ENCODE assay signal across 1 cellular context in the genomic region with DNA sequence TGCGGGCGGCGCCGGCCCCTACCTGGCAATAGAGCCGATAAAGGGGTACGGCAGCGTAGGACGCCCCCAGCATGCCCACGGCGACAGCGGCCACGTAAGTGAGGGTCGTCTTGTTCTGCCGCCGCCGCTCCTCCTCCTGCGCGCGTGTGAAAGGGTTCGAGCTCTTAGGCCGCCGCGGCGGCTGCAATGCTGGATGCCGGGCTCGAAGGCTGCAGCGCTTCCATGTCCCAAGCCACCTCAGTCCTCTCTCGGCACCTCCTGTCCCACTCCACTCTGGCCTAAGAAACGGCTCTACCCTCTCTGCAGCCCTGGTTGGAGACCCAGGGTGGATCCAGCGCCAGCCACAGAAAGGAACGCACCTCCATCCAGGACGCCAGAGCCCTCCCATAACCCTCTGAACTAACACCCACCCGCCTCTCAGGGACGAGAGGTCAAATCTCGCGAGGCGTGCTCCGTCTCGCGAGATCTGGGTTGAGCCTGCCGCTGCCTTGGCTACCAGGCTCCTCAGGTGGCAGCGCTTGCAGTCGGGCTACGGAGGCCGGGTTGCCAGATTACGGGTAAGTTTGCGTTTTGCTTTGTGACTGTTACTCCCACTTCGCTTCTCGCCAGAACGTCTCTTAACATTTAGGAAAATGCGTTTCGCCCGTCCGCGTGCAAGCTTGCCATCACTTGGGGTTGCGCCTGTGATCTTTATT.
TF ChIP-seq lines count a peak whose summit lies in the region.

A gene with protein sequence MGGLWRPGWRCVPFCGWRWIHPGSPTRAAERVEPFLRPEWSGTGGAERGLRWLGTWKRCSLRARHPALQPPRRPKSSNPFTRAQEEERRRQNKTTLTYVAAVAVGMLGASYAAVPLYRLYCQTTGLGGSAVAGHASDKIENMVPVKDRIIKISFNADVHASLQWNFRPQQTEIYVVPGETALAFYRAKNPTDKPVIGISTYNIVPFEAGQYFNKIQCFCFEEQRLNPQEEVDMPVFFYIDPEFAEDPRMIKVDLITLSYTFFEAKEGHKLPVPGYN (minus strand): TSS at position 396 of the 695 bp plus-strand sequence. CDS start 8 bp downstream, at position 388.
A gene with protein sequence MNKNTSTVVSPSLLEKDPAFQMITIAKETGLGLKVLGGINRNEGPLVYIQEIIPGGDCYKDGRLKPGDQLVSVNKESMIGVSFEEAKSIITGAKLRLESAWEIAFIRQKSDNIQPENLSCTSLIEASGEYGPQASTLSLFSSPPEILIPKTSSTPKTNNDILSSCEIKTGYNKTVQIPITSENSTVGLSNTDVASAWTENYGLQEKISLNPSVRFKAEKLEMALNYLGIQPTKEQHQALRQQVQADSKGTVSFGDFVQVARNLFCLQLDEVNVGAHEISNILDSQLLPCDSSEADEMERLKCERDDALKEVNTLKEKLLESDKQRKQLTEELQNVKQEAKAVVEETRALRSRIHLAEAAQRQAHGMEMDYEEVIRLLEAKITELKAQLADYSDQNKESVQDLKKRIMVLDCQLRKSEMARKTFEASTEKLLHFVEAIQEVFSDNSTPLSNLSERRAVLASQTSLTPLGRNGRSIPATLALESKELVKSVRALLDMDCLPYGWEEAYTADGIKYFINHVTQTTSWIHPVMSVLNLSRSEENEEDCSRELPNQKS (plus strand): TSS at position 507 of the 695 bp plus-strand sequence. CDS start 17,455 bp downstream, outside the sequence.

TF ChIP-seq in GM12878, 131 proteins besides CTCF, POLR2A, EP300 and RAD21 (continued from another document):
- no peak for TF ChIP-seq CBX3 (IDR thresholded peaks at IDR 0.05; ENCODE audit: borderline replicate concordance, low read depth)
- no peak for TF ChIP-seq CBX5 (IDR thresholded peaks at IDR 0.05; ENCODE audit: low read depth)
- no peak for TF ChIP-seq SMAD1 (IDR thresholded peaks at IDR 0.05; ENCODE audit: low read depth, partially characterized antibody)
- TF ChIP-seq, protein P1, sequence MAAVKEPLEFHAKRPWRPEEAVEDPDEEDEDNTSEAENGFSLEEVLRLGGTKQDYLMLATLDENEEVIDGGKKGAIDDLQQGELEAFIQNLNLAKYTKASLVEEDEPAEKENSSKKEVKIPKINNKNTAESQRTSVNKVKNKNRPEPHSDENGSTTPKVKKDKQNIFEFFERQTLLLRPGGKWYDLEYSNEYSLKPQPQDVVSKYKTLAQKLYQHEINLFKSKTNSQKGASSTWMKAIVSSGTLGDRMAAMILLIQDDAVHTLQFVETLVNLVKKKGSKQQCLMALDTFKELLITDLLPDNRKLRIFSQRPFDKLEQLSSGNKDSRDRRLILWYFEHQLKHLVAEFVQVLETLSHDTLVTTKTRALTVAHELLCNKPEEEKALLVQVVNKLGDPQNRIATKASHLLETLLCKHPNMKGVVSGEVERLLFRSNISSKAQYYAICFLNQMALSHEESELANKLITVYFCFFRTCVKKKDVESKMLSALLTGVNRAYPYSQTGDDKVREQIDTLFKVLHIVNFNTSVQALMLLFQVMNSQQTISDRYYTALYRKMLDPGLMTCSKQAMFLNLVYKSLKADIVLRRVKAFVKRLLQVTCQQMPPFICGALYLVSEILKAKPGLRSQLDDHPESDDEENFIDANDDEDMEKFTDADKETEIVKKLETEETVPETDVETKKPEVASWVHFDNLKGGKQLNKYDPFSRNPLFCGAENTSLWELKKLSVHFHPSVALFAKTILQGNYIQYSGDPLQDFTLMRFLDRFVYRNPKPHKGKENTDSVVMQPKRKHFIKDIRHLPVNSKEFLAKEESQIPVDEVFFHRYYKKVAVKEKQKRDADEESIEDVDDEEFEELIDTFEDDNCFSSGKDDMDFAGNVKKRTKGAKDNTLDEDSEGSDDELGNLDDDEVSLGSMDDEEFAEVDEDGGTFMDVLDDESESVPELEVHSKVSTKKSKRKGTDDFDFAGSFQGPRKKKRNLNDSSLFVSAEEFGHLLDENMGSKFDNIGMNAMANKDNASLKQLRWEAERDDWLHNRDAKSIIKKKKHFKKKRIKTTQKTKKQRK (IDR thresholded peaks at IDR 0.05; ENCODE audit: low read depth, low read length), result no peak
- TF ChIP-seq, protein P2, sequence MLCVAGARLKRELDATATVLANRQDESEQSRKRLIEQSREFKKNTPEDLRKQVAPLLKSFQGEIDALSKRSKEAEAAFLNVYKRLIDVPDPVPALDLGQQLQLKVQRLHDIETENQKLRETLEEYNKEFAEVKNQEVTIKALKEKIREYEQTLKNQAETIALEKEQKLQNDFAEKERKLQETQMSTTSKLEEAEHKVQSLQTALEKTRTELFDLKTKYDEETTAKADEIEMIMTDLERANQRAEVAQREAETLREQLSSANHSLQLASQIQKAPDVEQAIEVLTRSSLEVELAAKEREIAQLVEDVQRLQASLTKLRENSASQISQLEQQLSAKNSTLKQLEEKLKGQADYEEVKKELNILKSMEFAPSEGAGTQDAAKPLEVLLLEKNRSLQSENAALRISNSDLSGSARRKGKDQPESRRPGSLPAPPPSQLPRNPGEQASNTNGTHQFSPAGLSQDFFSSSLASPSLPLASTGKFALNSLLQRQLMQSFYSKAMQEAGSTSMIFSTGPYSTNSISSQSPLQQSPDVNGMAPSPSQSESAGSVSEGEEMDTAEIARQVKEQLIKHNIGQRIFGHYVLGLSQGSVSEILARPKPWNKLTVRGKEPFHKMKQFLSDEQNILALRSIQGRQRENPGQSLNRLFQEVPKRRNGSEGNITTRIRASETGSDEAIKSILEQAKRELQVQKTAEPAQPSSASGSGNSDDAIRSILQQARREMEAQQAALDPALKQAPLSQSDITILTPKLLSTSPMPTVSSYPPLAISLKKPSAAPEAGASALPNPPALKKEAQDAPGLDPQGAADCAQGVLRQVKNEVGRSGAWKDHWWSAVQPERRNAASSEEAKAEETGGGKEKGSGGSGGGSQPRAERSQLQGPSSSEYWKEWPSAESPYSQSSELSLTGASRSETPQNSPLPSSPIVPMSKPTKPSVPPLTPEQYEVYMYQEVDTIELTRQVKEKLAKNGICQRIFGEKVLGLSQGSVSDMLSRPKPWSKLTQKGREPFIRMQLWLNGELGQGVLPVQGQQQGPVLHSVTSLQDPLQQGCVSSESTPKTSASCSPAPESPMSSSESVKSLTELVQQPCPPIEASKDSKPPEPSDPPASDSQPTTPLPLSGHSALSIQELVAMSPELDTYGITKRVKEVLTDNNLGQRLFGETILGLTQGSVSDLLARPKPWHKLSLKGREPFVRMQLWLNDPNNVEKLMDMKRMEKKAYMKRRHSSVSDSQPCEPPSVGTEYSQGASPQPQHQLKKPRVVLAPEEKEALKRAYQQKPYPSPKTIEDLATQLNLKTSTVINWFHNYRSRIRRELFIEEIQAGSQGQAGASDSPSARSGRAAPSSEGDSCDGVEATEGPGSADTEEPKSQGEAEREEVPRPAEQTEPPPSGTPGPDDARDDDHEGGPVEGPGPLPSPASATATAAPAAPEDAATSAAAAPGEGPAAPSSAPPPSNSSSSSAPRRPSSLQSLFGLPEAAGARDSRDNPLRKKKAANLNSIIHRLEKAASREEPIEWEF (IDR thresholded peaks at IDR 0.05; ENCODE audit: insufficient replicate concordance, low read depth, low read length), result peak; percentile 33
- no peak for TF ChIP-seq TBL1XR1 (IDR thresholded peaks at IDR 0.05; ENCODE audit: low read depth, low read length)
- TF ChIP-seq ETV6 (conservative IDR thresholded peaks at IDR 0.05 in 1 of 2, IDR thresholded peaks at IDR 0.05 in 1 of 2; ENCODE audit: borderline replicate concordance in 1 of 2, low read depth in 1 of 2), result no peak
- no peak for TF ChIP-seq EZH2 (IDR thresholded peaks at IDR 0.05; ENCODE audit: borderline replicate concordance, control insufficient read depth, low read depth, low read length)
- no peak for TF ChIP-seq NFYA (IDR thresholded peaks at IDR 0.05; ENCODE audit: borderline replicate concordance, low read depth, low read length)
- 0 out of 4 replicates have a peak, but pooled peaks of 1 of the 2 experiments have one; percentile 7 for TF ChIP-seq IKZF2 (IDR thresholded peaks at IDR 0.05)
- TF ChIP-seq, protein P3, sequence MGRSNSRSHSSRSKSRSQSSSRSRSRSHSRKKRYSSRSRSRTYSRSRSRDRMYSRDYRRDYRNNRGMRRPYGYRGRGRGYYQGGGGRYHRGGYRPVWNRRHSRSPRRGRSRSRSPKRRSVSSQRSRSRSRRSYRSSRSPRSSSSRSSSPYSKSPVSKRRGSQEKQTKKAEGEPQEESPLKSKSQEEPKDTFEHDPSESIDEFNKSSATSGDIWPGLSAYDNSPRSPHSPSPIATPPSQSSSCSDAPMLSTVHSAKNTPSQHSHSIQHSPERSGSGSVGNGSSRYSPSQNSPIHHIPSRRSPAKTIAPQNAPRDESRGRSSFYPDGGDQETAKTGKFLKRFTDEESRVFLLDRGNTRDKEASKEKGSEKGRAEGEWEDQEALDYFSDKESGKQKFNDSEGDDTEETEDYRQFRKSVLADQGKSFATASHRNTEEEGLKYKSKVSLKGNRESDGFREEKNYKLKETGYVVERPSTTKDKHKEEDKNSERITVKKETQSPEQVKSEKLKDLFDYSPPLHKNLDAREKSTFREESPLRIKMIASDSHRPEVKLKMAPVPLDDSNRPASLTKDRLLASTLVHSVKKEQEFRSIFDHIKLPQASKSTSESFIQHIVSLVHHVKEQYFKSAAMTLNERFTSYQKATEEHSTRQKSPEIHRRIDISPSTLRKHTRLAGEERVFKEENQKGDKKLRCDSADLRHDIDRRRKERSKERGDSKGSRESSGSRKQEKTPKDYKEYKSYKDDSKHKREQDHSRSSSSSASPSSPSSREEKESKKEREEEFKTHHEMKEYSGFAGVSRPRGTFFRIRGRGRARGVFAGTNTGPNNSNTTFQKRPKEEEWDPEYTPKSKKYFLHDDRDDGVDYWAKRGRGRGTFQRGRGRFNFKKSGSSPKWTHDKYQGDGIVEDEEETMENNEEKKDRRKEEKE (IDR thresholded peaks at IDR 0.05), result no peak
- no peak for TF ChIP-seq MTA2 (IDR thresholded peaks at IDR 0.05; ENCODE audit: low read depth)
- TF ChIP-seq IKZF1 (conservative IDR thresholded peaks at IDR 0.05), result peak; percentile 21
- TF ChIP-seq, protein P4, sequence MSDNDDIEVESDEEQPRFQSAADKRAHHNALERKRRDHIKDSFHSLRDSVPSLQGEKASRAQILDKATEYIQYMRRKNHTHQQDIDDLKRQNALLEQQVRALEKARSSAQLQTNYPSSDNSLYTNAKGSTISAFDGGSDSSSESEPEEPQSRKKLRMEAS (IDR thresholded peaks at IDR 0.05; ENCODE audit: low read depth, low read length), result no peak
- no peak for TF ChIP-seq KDM1A (IDR thresholded peaks at IDR 0.05; ENCODE audit: borderline replicate concordance)
- TF ChIP-seq, protein P5, sequence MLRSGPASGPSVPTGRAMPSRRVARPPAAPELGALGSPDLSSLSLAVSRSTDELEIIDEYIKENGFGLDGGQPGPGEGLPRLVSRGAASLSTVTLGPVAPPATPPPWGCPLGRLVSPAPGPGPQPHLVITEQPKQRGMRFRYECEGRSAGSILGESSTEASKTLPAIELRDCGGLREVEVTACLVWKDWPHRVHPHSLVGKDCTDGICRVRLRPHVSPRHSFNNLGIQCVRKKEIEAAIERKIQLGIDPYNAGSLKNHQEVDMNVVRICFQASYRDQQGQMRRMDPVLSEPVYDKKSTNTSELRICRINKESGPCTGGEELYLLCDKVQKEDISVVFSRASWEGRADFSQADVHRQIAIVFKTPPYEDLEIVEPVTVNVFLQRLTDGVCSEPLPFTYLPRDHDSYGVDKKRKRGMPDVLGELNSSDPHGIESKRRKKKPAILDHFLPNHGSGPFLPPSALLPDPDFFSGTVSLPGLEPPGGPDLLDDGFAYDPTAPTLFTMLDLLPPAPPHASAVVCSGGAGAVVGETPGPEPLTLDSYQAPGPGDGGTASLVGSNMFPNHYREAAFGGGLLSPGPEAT (IDR thresholded peaks at IDR 0.05; ENCODE audit: low read depth), result 0 out of 2 replicates have a peak, but pooled peaks have one; percentile 51
- TF ChIP-seq FOXM1 (IDR thresholded peaks at IDR 0.05; ENCODE audit: low read depth, low read length), result no peak; the same call in 1 of the 2 replicates
- TF ChIP-seq ZNF274 (IDR thresholded peaks at IDR 0.05; ENCODE audit: insufficient read depth, insufficient read length), result no peak
- no peak for TF ChIP-seq BCL11A (IDR thresholded peaks at IDR 0.05; ENCODE audit: low read depth, low read length)
- no peak for TF ChIP-seq RUNX3 (IDR thresholded peaks at IDR 0.05; ENCODE audit: low read length)
- TF ChIP-seq SUZ12 (IDR thresholded peaks at IDR 0.05; ENCODE audit: unreplicated experiment), result no peak
- peak; percentile 100 for TF ChIP-seq RCOR1 (conservative IDR thresholded peaks at IDR 0.05; ENCODE audit: low read depth, low read length)
- peak; percentile 94 for TF ChIP-seq POLR2AphosphoS5 (IDR thresholded peaks at IDR 0.05; ENCODE audit: low read length)
- TF ChIP-seq, protein P6, sequence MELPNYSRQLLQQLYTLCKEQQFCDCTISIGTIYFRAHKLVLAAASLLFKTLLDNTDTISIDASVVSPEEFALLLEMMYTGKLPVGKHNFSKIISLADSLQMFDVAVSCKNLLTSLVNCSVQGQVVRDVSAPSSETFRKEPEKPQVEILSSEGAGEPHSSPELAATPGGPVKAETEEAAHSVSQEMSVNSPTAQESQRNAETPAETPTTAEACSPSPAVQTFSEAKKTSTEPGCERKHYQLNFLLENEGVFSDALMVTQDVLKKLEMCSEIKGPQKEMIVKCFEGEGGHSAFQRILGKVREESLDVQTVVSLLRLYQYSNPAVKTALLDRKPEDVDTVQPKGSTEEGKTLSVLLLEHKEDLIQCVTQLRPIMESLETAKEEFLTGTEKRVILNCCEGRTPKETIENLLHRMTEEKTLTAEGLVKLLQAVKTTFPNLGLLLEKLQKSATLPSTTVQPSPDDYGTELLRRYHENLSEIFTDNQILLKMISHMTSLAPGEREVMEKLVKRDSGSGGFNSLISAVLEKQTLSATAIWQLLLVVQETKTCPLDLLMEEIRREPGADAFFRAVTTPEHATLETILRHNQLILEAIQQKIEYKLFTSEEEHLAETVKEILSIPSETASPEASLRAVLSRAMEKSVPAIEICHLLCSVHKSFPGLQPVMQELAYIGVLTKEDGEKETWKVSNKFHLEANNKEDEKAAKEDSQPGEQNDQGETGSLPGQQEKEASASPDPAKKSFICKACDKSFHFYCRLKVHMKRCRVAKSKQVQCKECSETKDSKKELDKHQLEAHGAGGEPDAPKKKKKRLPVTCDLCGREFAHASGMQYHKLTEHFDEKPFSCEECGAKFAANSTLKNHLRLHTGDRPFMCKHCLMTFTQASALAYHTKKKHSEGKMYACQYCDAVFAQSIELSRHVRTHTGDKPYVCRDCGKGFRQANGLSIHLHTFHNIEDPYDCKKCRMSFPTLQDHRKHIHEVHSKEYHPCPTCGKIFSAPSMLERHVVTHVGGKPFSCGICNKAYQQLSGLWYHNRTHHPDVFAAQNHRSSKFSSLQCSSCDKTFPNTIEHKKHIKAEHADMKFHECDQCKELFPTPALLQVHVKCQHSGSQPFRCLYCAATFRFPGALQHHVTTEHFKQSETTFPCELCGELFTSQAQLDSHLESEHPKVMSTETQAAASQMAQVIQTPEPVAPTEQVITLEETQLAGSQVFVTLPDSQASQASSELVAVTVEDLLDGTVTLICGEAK (IDR thresholded peaks at IDR 0.05; ENCODE audit: borderline replicate concordance), result peak; percentile 74
